Comparison of ENCODE assay signal across 11 cellular contexts in genomic region chr6:18022398-18023231, GRCh38. TPM values are rescaled to one million over a fixed set of nuclear protein-coding genes. Genes with fewer than 3 reads are reported as not detected.
DNase-seq lines count a peak whose midpoint lies in the region; ATAC-seq, FAIRE-seq and TF ChIP-seq lines count a peak whose summit lies in the region.
"Had no signal": no experiment of that assay in that cellular context is flagged by ENCODE, and none has a peak within 500 bp of the region (broad histone marks: within the 10 kb centered on the region; RNA-seq: fewer than 3 reads in every experiment).

No MANE protein-coding gene starts in this region.

- H3K27ac ChIP-seq in sigmoid colon = no peak overlapping the region
- H3K27ac ChIP-seq in right atrium auricular region = no peak overlapping the region
- H3K27ac ChIP-seq: gastrocnemius medialis, upper lobe of right lung had no signal

- H3K4me3 ChIP-seq in sigmoid colon (no peak overlapping the region), right atrium auricular region (no peak overlapping the region)
- H3K4me3 ChIP-seq: gastrocnemius medialis, upper lobe of right lung had no signal

- peaks cover 17% of the 10 kb centered on the region for H3K4me1 Mint-ChIP-seq in osteocyte (ENCODE audit: unreplicated experiment)

- H3K9me3 ChIP-seq in sigmoid colon = no peaks in the 10 kb centered on the region
- no peaks in the 10 kb centered on the region for H3K9me3 ChIP-seq in right atrium auricular region
- H3K9me3 ChIP-seq: gastrocnemius medialis, upper lobe of right lung had no signal

- WGBS in sigmoid colon, 2 donors = 85 to 90% methylated on average over 11 of the region's 11 CpGs

- H3K27ac Mint-ChIP-seq in osteocyte (ENCODE audit: unreplicated experiment) = peak overlapping the region; percentile 67

- H3K4me3 Mint-ChIP-seq in osteocyte (ENCODE audit: unreplicated experiment) = peak overlapping the region; percentile 46

- TF ChIP-seq EP300 in sigmoid colon (IDR thresholded peaks at IDR 0.05) = no peak

- H3K9me3 Mint-ChIP-seq in osteocyte (ENCODE audit: unreplicated experiment) = no peaks in the 10 kb centered on the region

- DNase-seq in H54 (ENCODE audit: insufficient read length, low spot score) (peak; percentile 62), RCC 7860 (ENCODE audit: low spot score) (peak; percentile 64), fibroblast of gingiva (ENCODE audit: low read depth) (peak; percentile 50), osteocyte (ENCODE audit: extremely low spot score, unreplicated experiment) (peak; percentile 48), sigmoid colon (no peak), right atrium auricular region (ENCODE audit: low spot score) (no peak)
- DNase-seq in stimulated activated CD4-positive, alpha-beta T cell treated with anti-CD3 and anti-CD28 coated beads, Interleukin-2, amount 100 ng/mL, for 48 hours = no peak
- DNase-seq: activated CD8-positive, alpha-beta memory T cell treated with anti-CD3 and anti-CD28 coated beads, Interleukin-2, amount 50 U/mL, for 48 hours; gastrocnemius medialis; upper lobe of right lung had no signal

- H3K36me3 ChIP-seq in sigmoid colon (no peaks in the 10 kb centered on the region), right atrium auricular region (no peaks in the 10 kb centered on the region)
- H3K36me3 ChIP-seq: gastrocnemius medialis, upper lobe of right lung had no signal

- no peak for ATAC-seq in HG03354 (IDR thresholded peaks at IDR 0.05; ENCODE audit: poor library complexity, severe bottlenecking, unreplicated experiment)
- ATAC-seq: gastrocnemius medialis, upper lobe of right lung had no signal

- H3K4me1 ChIP-seq in sigmoid colon (peaks cover 0 to 16% (median 5%) of the 10 kb centered on the region in 4 donors), right atrium auricular region (peaks cover 0 to 4% of the 10 kb centered on the region in 2 donors)
- H3K4me1 ChIP-seq: gastrocnemius medialis, upper lobe of right lung had no signal

- TF ChIP-seq CTCF in osteocyte (IDR thresholded peaks at IDR 0.05) = no peak
- no peak for TF ChIP-seq CTCF in sigmoid colon (IDR thresholded peaks at IDR 0.05)
- TF ChIP-seq CTCF in right atrium auricular region (IDR thresholded peaks at IDR 0.05) = no peak

- H3K27me3 ChIP-seq in sigmoid colon (no peaks in the 10 kb centered on the region), right atrium auricular region (no peaks in the 10 kb centered on the region)
- H3K27me3 ChIP-seq: gastrocnemius medialis, upper lobe of right lung had no signal

- no peaks in the 10 kb centered on the region for H3K36me3 Mint-ChIP-seq in osteocyte (ENCODE audit: unreplicated experiment)

- no peaks in the 10 kb centered on the region for H3K27me3 Mint-ChIP-seq in osteocyte (ENCODE audit: unreplicated experiment)

- TF ChIP-seq POLR2A in H54 (IDR thresholded peaks at IDR 0.05; ENCODE audit: low read depth, low read length) (no peak), sigmoid colon (IDR thresholded peaks at IDR 0.05) (no peak)

- intact Hi-C loops in sigmoid colon (cut with DNase I) = no loop called here

- FAIRE-seq in H54 (lab: Jason Lieb, UNC) (peak; percentile 52), RCC 7860 (lab: Jason Lieb, UNC) (no peak)

RNA-seq across cellular contexts. Expression of gene KIF13A, which starts 35.2 kb away (rescaled TPM):
- total RNA-seq in osteocyte = 47.5 and 51.0 TPM in 2 replicates
- 10 to 100 TPM; 55.3 to 73.8 (median 62.8) TPM for total RNA-seq in sigmoid colon
- polyA plus RNA-seq in sigmoid colon = 10 to 100 TPM; 18.5 to 23.4 (median 20.9) TPM
- total RNA-seq in right atrium auricular region = 10 to 100 TPM; 56.6 to 68.3 TPM

Comparison
In these comparisons a context has a peak if more than half of its experiments do, and no peak if none do; other contexts are left out.
1. DNase-seq: peak in H54 (single experiment), RCC 7860 (single experiment), fibroblast of gingiva (single experiment) and osteocyte (single experiment); none in sigmoid colon (single experiment), right atrium auricular region (single experiment) and stimulated activated CD4-positive, alpha-beta T cell treated with anti-CD3 and anti-CD28 coated beads, Interleukin-2, amount 100 ng/mL, for 48 hours (0 of 2).